In the genomic region with DNA sequence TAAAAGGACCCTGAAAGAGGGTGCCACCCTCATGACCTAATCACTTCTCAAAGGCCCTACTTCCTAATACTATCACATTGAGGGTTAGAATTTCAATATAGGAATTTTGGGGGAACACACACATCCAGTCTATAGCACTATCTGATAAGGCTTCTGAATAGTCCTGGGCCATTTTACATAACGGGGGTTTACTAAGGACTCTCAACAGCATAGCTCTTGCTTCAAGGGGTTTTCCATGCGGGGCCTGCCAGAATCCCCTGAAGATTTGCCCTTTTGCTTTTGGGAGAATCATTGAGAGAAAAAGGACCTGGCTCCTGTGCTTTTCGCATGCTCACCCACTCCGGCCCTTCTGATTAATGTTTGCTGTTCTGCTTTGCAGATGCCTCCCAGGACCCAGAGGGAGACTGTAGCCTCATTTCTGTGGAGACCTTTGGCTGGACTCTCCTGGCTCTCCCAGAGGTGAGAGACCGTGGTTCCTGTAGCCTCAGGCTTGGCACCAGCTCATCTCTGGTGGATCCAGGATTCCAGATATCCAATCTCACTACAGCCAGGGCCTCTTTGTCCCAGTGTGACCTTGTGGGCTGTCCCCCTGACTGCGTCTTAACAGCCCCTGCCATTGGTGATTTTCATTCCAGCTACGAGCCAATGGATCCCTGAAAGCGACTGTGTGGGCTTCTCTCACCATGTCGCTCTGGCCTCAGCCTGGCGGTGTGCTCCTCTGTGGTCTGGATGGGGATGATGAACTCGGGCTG, we compare ENCODE assay signal across 30 cellular contexts.
A peak's percentile ranks its signal among the peaks of the same experiment; 100 is the strongest.
DNase-seq lines count a peak whose midpoint lies in the region; ATAC-seq and TF ChIP-seq lines count a peak whose summit lies in the region.
"Had no signal": no experiment of that assay in that cellular context is flagged by ENCODE, and none has a peak within 500 bp of the region (broad histone marks: within the 10 kb centered on the region; RNA-seq: fewer than 3 reads in every experiment).

No MANE protein-coding gene starts in this region.

- H3K27ac ChIP-seq in CD4-positive, alpha-beta memory T cell (ENCODE audit: low read depth, low read length): no peak overlapping the region
- H3K27ac ChIP-seq: brain microvascular endothelial cell, GM23248, lower lobe of right lung, pancreas had no signal

- ATAC-seq in left ventricle myocardium superior (peak; percentile 82), sciatic nerve (peak; percentile 85), GM21786 (IDR thresholded peaks at IDR 0.05; ENCODE audit: unreplicated experiment) (no peak), HG02623 (IDR thresholded peaks at IDR 0.05; ENCODE audit: unreplicated experiment) (no peak)
- ATAC-seq: activated naive CD8-positive, alpha-beta T cell treated with anti-CD3 and anti-CD28 coated beads, Interleukin-2, amount 50 U/mL, for 24 hours; activated T-cell treated with anti-CD3 and anti-CD28 coated beads, Interleukin-2, amount 50 U/mL, for 4 hours; CD8-positive, alpha-beta T cell; lower lobe of right lung; PC-3; stimulated activated naive CD8-positive, alpha-beta T cell treated with anti-CD3 and anti-CD28 coated beads, Interleukin-15, Interleukin-2, amounts not matched to agents 100 U/mL and 50 U/mL, for 24 hours had no signal

- DNase-seq in BE2C: peak; percentile 33
- DNase-seq in adipocyte (ENCODE audit: low read depth): no peak
- peak; percentile 60 for DNase-seq in left ventricle myocardium superior
- no peak for DNase-seq in sciatic nerve (ENCODE audit: low spot score)
- DNase-seq in CD4-positive, alpha-beta memory T cell: no peak
- no peak for DNase-seq in EL
- DNase-seq: activated CD4-positive, alpha-beta T cell treated with anti-CD3 and anti-CD28 coated beads, Interleukin-2, amount 10 ng/mL, durations not matched to agents 7 days and 5 days; activated gamma-delta T cell treated with Interleukin-2 at 50 U/mL for 16 hours; activated naive CD8-positive, alpha-beta T cell treated with anti-CD3 and anti-CD28 coated beads, Interleukin-2, amount 50 U/mL, for 24 hours; activated T-cell treated with anti-CD3 and anti-CD28 coated beads, Interleukin-2, amount 50 U/mL, for 4 hours; brain microvascular endothelial cell; CD8-positive, alpha-beta T cell; GM23248; islet precursor cell; lower lobe of right lung; NCI-H1048; NCI-H1694; NCI-H2171 treated with DMSO at 0.1 percent for 48 hours; NCI-H510A treated with DMSO at 0.1 percent for 48 hours; NK-92 treated with Interleukin-12 subunit alpha and Interleukin-12 subunit beta, amount 100 ng/mL, for 24 hours; PC-3; SHP77; stimulated activated CD4-positive, alpha-beta T cell treated with anti-CD3 and anti-CD28 coated beads, Interleukin-15, amount 100 ng/mL, for 24 hours; stimulated activated naive CD8-positive, alpha-beta T cell treated with anti-CD3 and anti-CD28 coated beads, Interleukin-15, Interleukin-2, amounts not matched to agents 100 U/mL and 50 U/mL, for 24 hours had no signal

- POLR2A ChIA-PET in CD4-positive, alpha-beta memory T cell (lab: Charles Lee; ENCODE audit: partially characterized antibody): no interaction called here

- no peaks in the 10 kb centered on the region for H3K27me3 Mint-ChIP-seq in CD4-positive, alpha-beta memory T cell
- H3K27me3 Mint-ChIP-seq: activated CD4-positive, alpha-beta T cell treated with anti-CD3 and anti-CD28 coated beads, Interleukin-2, amount 10 ng/mL, durations not matched to agents 7 days and 5 days; activated naive CD8-positive, alpha-beta T cell treated with anti-CD3 and anti-CD28 coated beads, Interleukin-2, amount 50 U/mL, for 24 hours had no signal

- peak overlapping the region; percentile 56 for H3K9ac ChIP-seq in adipocyte (ENCODE audit: low read length)
- H3K9ac ChIP-seq: GM23248 had no signal

- intact Hi-C loops in left ventricle myocardium superior (cut with micrococcal nuclease): no loop called here
- intact Hi-C loops in sciatic nerve (cut with DNase I): no loop called here
- intact Hi-C loops in CD4-positive, alpha-beta memory T cell (cut with micrococcal nuclease): no loop called here

- H3K36me3 ChIP-seq in BE2C (peaks cover 19% of the 10 kb centered on the region), adipocyte (ENCODE audit: control insufficient read depth, insufficient read depth, low read length, severe bottlenecking) (peaks cover 40% of the 10 kb centered on the region)
- H3K36me3 ChIP-seq in CD4-positive, alpha-beta memory T cell (ENCODE audit: insufficient read depth, low read length): no peaks in the 10 kb centered on the region
- H3K36me3 ChIP-seq: lower lobe of right lung, pancreas, thyroid gland had no signal

- no peak overlapping the region for H3K4me3 Mint-ChIP-seq in CD4-positive, alpha-beta memory T cell
- H3K4me3 Mint-ChIP-seq: activated CD4-positive, alpha-beta T cell treated with anti-CD3 and anti-CD28 coated beads, Interleukin-2, amount 10 ng/mL, durations not matched to agents 7 days and 5 days; activated naive CD8-positive, alpha-beta T cell treated with anti-CD3 and anti-CD28 coated beads, Interleukin-2, amount 50 U/mL, for 24 hours; activated T-cell treated with anti-CD3 and anti-CD28 coated beads, Interleukin-2, amount 50 U/mL, for 4 hours; CD8-positive, alpha-beta T cell; IgD-negative memory B cell; T-helper 2 cell treated with Interferon-gamma antibody and Interleukin-4, amounts not matched to agents 5 μg/mL and 100 μg/mL, for 36 hours had no signal

- TF ChIP-seq CTCF in BE2C (IDR thresholded peaks at IDR 0.05; ENCODE audit: low read depth, low read length): no peak

- H3K4me3 ChIP-seq in BE2C (ENCODE audit: low read depth, low read length) (no peak overlapping the region), adipocyte (ENCODE audit: low read length) (peak overlapping the region; percentile 4)
- no peak overlapping the region for H3K4me3 ChIP-seq in CD4-positive, alpha-beta memory T cell (ENCODE audit: low read length in 2 of 2)
- H3K4me3 ChIP-seq: GM23248, lower lobe of right lung, pancreas, thyroid gland had no signal

- no peaks in the 10 kb centered on the region for H3K9me3 Mint-ChIP-seq in CD4-positive, alpha-beta memory T cell
- H3K9me3 Mint-ChIP-seq: activated CD4-positive, alpha-beta T cell treated with anti-CD3 and anti-CD28 coated beads, Interleukin-2, amount 10 ng/mL, durations not matched to agents 7 days and 5 days; activated naive CD8-positive, alpha-beta T cell treated with anti-CD3 and anti-CD28 coated beads, Interleukin-2, amount 50 U/mL, for 24 hours; activated T-cell treated with anti-CD3 and anti-CD28 coated beads, Interleukin-2, amount 50 U/mL, for 4 hours; CD8-positive, alpha-beta T cell; IgD-negative memory B cell; T-helper 2 cell treated with Interferon-gamma antibody and Interleukin-4, amounts not matched to agents 5 μg/mL and 100 μg/mL, for 36 hours had no signal

- CTCF ChIA-PET in CD4-positive, alpha-beta memory T cell (lab: Charles Lee; ENCODE audit: partially characterized antibody): no interaction called here

- peaks cover 45% of the 10 kb centered on the region for H3K4me1 ChIP-seq in BE2C
- peaks cover 65% of the 10 kb centered on the region for H3K4me1 ChIP-seq in adipocyte (ENCODE audit: control insufficient read depth, insufficient read depth, low read length)
- no peaks in the 10 kb centered on the region for H3K4me1 ChIP-seq in CD4-positive, alpha-beta memory T cell (ENCODE audit: insufficient read depth, low read length)
- H3K4me1 ChIP-seq: pancreas had no signal

- H3K4me1 Mint-ChIP-seq in CD4-positive, alpha-beta memory T cell: no peaks in the 10 kb centered on the region
- H3K4me1 Mint-ChIP-seq: activated CD4-positive, alpha-beta T cell treated with anti-CD3 and anti-CD28 coated beads, Interleukin-2, amount 10 ng/mL, durations not matched to agents 7 days and 5 days; activated naive CD8-positive, alpha-beta T cell treated with anti-CD3 and anti-CD28 coated beads, Interleukin-2, amount 50 U/mL, for 24 hours; IgD-negative memory B cell had no signal

- no peak overlapping the region for H3K27ac Mint-ChIP-seq in CD4-positive, alpha-beta memory T cell
- H3K27ac Mint-ChIP-seq: activated CD4-positive, alpha-beta T cell treated with anti-CD3 and anti-CD28 coated beads, Interleukin-2, amount 10 ng/mL, durations not matched to agents 7 days and 5 days; activated naive CD8-positive, alpha-beta T cell treated with anti-CD3 and anti-CD28 coated beads, Interleukin-2, amount 50 U/mL, for 24 hours; CD8-positive, alpha-beta T cell; IgD-negative memory B cell; T-helper 2 cell treated with Interferon-gamma antibody and Interleukin-4, amounts not matched to agents 5 μg/mL and 100 μg/mL, for 36 hours had no signal

- H3K9me3 ChIP-seq in BE2C (no peaks in the 10 kb centered on the region), adipocyte (ENCODE audit: control insufficient read depth, low read length) (no peaks in the 10 kb centered on the region)
- H3K9me3 ChIP-seq in CD4-positive, alpha-beta memory T cell (ENCODE audit: control insufficient read depth in 1 of 2, low read length in 2 of 2): no peaks in the 10 kb centered on the region
- H3K9me3 ChIP-seq: lower lobe of right lung, pancreas, thyroid gland had no signal

- H3K27me3 ChIP-seq in BE2C: no peaks in the 10 kb centered on the region
- H3K27me3 ChIP-seq in adipocyte (replicated peaks; ENCODE audit: control insufficient read depth, insufficient read depth, low read length): no peaks in the 10 kb centered on the region
- no peaks in the 10 kb centered on the region for H3K27me3 ChIP-seq in CD4-positive, alpha-beta memory T cell (ENCODE audit: insufficient read depth, low read length)
- H3K27me3 ChIP-seq: brain microvascular endothelial cell, pancreas, thyroid gland had no signal

- H3K36me3 Mint-ChIP-seq in CD4-positive, alpha-beta memory T cell: no peaks in the 10 kb centered on the region
- H3K36me3 Mint-ChIP-seq: CD8-positive, alpha-beta T cell; IgD-negative memory B cell had no signal

Comparison
In these comparisons a context has a peak if more than half of its experiments do, and no peak if none do; other contexts are left out.
1. DNase-seq: peak in BE2C (single experiment) and left ventricle myocardium superior (single experiment); none in adipocyte (single experiment), sciatic nerve (single experiment), CD4-positive, alpha-beta memory T cell (0 of 5) and EL (single experiment).
2. ATAC-seq: peak in left ventricle myocardium superior (single experiment) and sciatic nerve (single experiment); none in GM21786 (single experiment) and HG02623 (single experiment).